In genomic region chr12:48105867-48106563, GRCh38 we compare ENCODE assay signal across 1 cellular context.
A peak's percentile ranks its signal among the peaks of the same experiment; 100 is the strongest.
TF ChIP-seq lines count a peak whose summit lies in the region.

Gene SENP1 (minus strand): TSS chr12:48106079. CDS start chr12:48101472, 4,607 bp downstream.

TF ChIP-seq in WTC11, 78 proteins besides CTCF, POLR2A, EP300 and RAD21 (continued from another document):
- TF ChIP-seq ATF6 (CRISPR knock-in tag; IDR thresholded peaks at IDR 0.05): no peak
- TF ChIP-seq SMAD3 (CRISPR knock-in tag; IDR thresholded peaks at IDR 0.05; ENCODE audit: borderline replicate concordance): no peak
- TF ChIP-seq, protein P1, sequence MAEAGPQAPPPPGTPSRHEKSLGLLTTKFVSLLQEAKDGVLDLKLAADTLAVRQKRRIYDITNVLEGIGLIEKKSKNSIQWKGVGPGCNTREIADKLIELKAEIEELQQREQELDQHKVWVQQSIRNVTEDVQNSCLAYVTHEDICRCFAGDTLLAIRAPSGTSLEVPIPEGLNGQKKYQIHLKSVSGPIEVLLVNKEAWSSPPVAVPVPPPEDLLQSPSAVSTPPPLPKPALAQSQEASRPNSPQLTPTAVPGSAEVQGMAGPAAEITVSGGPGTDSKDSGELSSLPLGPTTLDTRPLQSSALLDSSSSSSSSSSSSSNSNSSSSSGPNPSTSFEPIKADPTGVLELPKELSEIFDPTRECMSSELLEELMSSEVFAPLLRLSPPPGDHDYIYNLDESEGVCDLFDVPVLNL (CRISPR knock-in tag; IDR thresholded peaks at IDR 0.05; ENCODE audit: borderline replicate concordance, low read depth): peak; percentile 90; the same call in 1 of the 2 replicates
- TF ChIP-seq PRRX2 (CRISPR knock-in tag; IDR thresholded peaks at IDR 0.05): no peak
- TF ChIP-seq ZMAT4 (CRISPR knock-in tag; IDR thresholded peaks at IDR 0.05): no peak
- no peak for TF ChIP-seq SOX15 (CRISPR knock-in tag; IDR thresholded peaks at IDR 0.05)
- TF ChIP-seq FOXP1 (CRISPR knock-in tag; IDR thresholded peaks at IDR 0.05; ENCODE audit: borderline replicate concordance): peak; percentile 69; the same call in 1 of the 2 replicates
- TF ChIP-seq ZBTB21 (CRISPR knock-in tag; IDR thresholded peaks at IDR 0.05; ENCODE audit: borderline replicate concordance): no peak
- no peak for TF ChIP-seq FOXP4 (CRISPR knock-in tag; IDR thresholded peaks at IDR 0.05)
- TF ChIP-seq, protein P2, sequence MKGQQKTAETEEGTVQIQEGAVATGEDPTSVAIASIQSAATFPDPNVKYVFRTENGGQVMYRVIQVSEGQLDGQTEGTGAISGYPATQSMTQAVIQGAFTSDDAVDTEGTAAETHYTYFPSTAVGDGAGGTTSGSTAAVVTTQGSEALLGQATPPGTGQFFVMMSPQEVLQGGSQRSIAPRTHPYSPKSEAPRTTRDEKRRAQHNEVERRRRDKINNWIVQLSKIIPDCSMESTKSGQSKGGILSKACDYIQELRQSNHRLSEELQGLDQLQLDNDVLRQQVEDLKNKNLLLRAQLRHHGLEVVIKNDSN (CRISPR knock-in tag; IDR thresholded peaks at IDR 0.05): peak; percentile 49; the same call in 1 of the 2 replicates
